In the genomic region with DNA sequence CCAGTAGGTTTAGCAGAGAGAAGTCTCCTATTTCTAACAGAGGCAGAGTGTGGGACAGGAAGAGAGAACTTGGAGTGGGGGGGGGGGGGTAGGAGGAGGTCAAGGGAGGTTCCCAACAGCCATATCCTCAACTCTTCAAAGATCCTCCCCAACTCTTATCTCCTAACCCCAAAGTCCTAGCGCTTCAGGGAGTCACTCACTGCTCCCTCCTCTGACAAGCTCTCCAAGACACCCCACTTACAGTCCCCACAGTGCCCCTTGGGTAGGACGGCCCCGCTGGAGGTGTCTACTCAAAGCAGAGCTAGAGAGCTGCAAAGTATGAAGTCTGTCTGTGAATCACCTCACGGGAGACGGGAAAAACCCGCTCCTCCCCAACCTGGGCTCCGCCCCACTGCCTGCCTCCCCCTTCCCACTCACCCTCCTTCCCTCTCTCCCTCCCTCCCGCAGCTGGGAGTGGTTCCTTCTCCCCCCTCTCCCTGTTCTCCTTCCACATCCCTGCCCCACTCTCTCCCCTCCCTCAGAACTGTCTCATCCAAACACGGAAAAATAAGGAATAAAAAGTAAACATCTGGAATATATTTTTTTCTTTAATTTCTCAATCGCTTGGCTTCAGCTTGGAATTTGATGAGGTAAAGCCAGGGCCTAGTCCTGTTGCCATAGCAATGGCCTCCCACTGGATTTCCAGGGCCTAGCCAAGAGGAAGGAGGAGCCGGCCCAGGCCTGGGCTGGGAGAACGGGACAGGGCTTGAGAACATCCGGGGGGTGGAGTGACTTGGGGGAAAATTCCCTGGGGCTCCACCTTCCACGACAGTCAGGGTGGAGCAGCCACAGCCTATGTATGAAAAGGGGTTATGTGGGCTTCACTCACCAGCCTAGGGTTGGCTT, we compare ENCODE assay signal across 8 cellular contexts. TPM values are rescaled to one million over a fixed set of nuclear protein-coding genes. Genes with fewer than 3 reads are reported as not detected.
DNase-seq lines count a peak whose midpoint lies in the region; ATAC-seq, FAIRE-seq and TF ChIP-seq lines count a peak whose summit lies in the region.

No MANE protein-coding gene starts in this region.

- H3K4me3 Mint-ChIP-seq in natural killer cell (peak overlapping the region; percentile 91), chondrocyte (ENCODE audit: unreplicated experiment) (peak overlapping the region; percentile 87)
- H3K4me3 Mint-ChIP-seq in natural killer cell treated with Interleukin-12 subunit alpha and Interleukin-12 subunit beta and Interleukin-15 and Interleukin-18, amount 100 ng/mL, for 72 hours, result no peak overlapping the region

- H3K4me3 ChIP-seq in kidney (ENCODE audit: low read length in 2 of 2) (peak overlapping the region; percentile 53 to 70), small intestine (ENCODE audit: low read depth in 1 of 2, low read length in 2 of 2) (peak overlapping the region in 1 of 2 donors; percentile 25)

- H3K9me3 Mint-ChIP-seq in natural killer cell (no peaks in the 10 kb centered on the region), chondrocyte (ENCODE audit: low read depth) (no peaks in the 10 kb centered on the region)
- H3K9me3 Mint-ChIP-seq in natural killer cell treated with Interleukin-12 subunit alpha and Interleukin-12 subunit beta and Interleukin-15 and Interleukin-18, amount 100 ng/mL, for 72 hours, result no peaks in the 10 kb centered on the region

- intact Hi-C loops in natural killer cell (cut with micrococcal nuclease), result no loop called here
- intact Hi-C loops in kidney (cut with DNase I), result no loop called here

- peak overlapping the region; percentile 87 to 96 for H3K27ac ChIP-seq in kidney (ENCODE audit: low read depth in 2 of 2, low read length in 2 of 2)
- H3K27ac ChIP-seq in small intestine (ENCODE audit: low read depth in 1 of 2, low read length in 1 of 2), result peak overlapping the region; percentile 64 to 87

- H3K4me1 ChIP-seq in kidney (ENCODE audit: control insufficient read depth in 1 of 2, insufficient read depth in 1 of 2, low read depth in 1 of 2, low read length in 2 of 2) (peaks cover 26 to 35% of the 10 kb centered on the region in 2 donors), small intestine (ENCODE audit: control insufficient read depth in 2 of 2, insufficient read depth in 1 of 2, low read depth in 1 of 2, low read length in 1 of 2) (peaks cover 6 to 14% of the 10 kb centered on the region in 2 donors)

- 7 to 29% (median 22%) methylated on average over 14 of the region's 14 CpGs for WGBS in small intestine, 3 donors

- H3K36me3 ChIP-seq in kidney (ENCODE audit: control insufficient read depth in 1 of 2, insufficient read depth in 2 of 2, low read length in 2 of 2), result peaks cover 9 to 13% of the 10 kb centered on the region in 2 donors
- peaks cover 5 to 8% of the 10 kb centered on the region in 2 donors for H3K36me3 ChIP-seq in small intestine (ENCODE audit: control insufficient read depth in 2 of 2, insufficient read depth in 2 of 2, low read length in 2 of 2)

- H3K27ac Mint-ChIP-seq in natural killer cell (peak overlapping the region; percentile 69 to 96), chondrocyte (ENCODE audit: unreplicated experiment) (peak overlapping the region; percentile 99)
- H3K27ac Mint-ChIP-seq in natural killer cell treated with Interleukin-12 subunit alpha and Interleukin-12 subunit beta and Interleukin-15 and Interleukin-18, amount 100 ng/mL, for 72 hours, result no peak overlapping the region

- DNase-seq in natural killer cell, result no peak
- no peak for DNase-seq in natural killer cell treated with Interleukin-12 subunit alpha and Interleukin-12 subunit beta and Interleukin-15 and Interleukin-18, amount 100 ng/mL, for 72 hours (ENCODE audit: low spot score)
- peak; percentile 65 for DNase-seq in NCI-H748 (lab: John Stamatoyannopoulos, UW; ENCODE audit: unreplicated experiment)
- no peak for DNase-seq in chondrocyte (ENCODE audit: low spot score)
- peak; percentile 98 for DNase-seq in kidney
- peak; percentile 73 for DNase-seq in small intestine
- DNase-seq in SHP77 treated with DMSO at 0.1 percent for 48 hours (lab: John Stamatoyannopoulos, UW), result no peak
- no peak for DNase-seq in central memory CD4-positive, alpha-beta T cell

- no peak for FAIRE-seq in kidney (lab: Jason Lieb, UNC)
- no peak for FAIRE-seq in small intestine (lab: Jason Lieb, UNC)

- no peak for TF ChIP-seq CTCF in natural killer cell (IDR thresholded peaks at IDR 0.05)
- TF ChIP-seq CTCF in chondrocyte (IDR thresholded peaks at IDR 0.05), result no peak
- no peak for TF ChIP-seq CTCF in kidney (IDR thresholded peaks at IDR 0.05; ENCODE audit: borderline replicate concordance, extremely low read depth, insufficient read depth)

- no peak for ATAC-seq in natural killer cell
- no peak for ATAC-seq in natural killer cell treated with Interleukin-12 subunit alpha and Interleukin-12 subunit beta and Interleukin-15 and Interleukin-18, amount 100 ng/mL, for 72 hours

- H3K9me3 ChIP-seq in kidney (ENCODE audit: control insufficient read depth in 1 of 2, low read length in 2 of 2), result no peaks in the 10 kb centered on the region
- no peaks in the 10 kb centered on the region for H3K9me3 ChIP-seq in small intestine (ENCODE audit: control insufficient read depth, low read depth)

- peaks cover 10 to 35% of the 10 kb centered on the region in 2 donors for H3K4me1 Mint-ChIP-seq in natural killer cell
- H3K4me1 Mint-ChIP-seq in natural killer cell treated with Interleukin-12 subunit alpha and Interleukin-12 subunit beta and Interleukin-15 and Interleukin-18, amount 100 ng/mL, for 72 hours (ENCODE audit: low read depth in 2 of 2), result peaks cover 20 to 25% of the 10 kb centered on the region in 2 donors
- peaks cover 67% of the 10 kb centered on the region for H3K4me1 Mint-ChIP-seq in chondrocyte (ENCODE audit: low read depth)

- peak overlapping the region; percentile 72 to 79 for H3K9ac ChIP-seq in kidney (ENCODE audit: low read length in 2 of 2)

- H3K27me3 ChIP-seq in small intestine (ENCODE audit: control insufficient read depth in 2 of 2, insufficient read depth in 2 of 2, low read length in 2 of 2), result no peaks in the 10 kb centered on the region

- H3K27me3 Mint-ChIP-seq in natural killer cell (ENCODE audit: low read depth in 2 of 2) (no peaks in the 10 kb centered on the region), chondrocyte (ENCODE audit: low read depth) (no peaks in the 10 kb centered on the region)
- H3K27me3 Mint-ChIP-seq in natural killer cell treated with Interleukin-12 subunit alpha and Interleukin-12 subunit beta and Interleukin-15 and Interleukin-18, amount 100 ng/mL, for 72 hours, result no peaks in the 10 kb centered on the region

- peaks cover 5% of the 10 kb centered on the region for H3K36me3 Mint-ChIP-seq in natural killer cell
- peaks cover 9% of the 10 kb centered on the region for H3K36me3 Mint-ChIP-seq in natural killer cell treated with Interleukin-12 subunit alpha and Interleukin-12 subunit beta and Interleukin-15 and Interleukin-18, amount 100 ng/mL, for 72 hours
- H3K36me3 Mint-ChIP-seq in chondrocyte (ENCODE audit: low read depth), result peaks cover 30% of the 10 kb centered on the region

RNA-seq across cellular contexts. Expression of a gene that starts 2.5 kb away (rescaled TPM):
- total RNA-seq in natural killer cell, result 1 to 10 TPM; 4.3 to 9.3 (median 7.5) TPM
- 1 to 10 TPM; 3.0 to 3.2 TPM for total RNA-seq in natural killer cell treated with Interleukin-12 subunit alpha and Interleukin-12 subunit beta and Interleukin-15 and Interleukin-18, amount 100 ng/mL, for 72 hours
- total RNA-seq in chondrocyte, result 112 to 181 TPM (median 164 TPM) in 3 replicates
- 206 TPM for total RNA-seq in kidney
- 53.3 TPM for polyA plus RNA-seq in kidney (ENCODE audit: insufficient read depth, low read depth, low replicate concordance)
- polyA plus RNA-seq in small intestine, result 100 to 1,000 TPM in 1 of 3 donors, 10 to 100 TPM in 2; 72.1 to 178 (median 98.4) TPM

RNA-seq across cellular contexts. Expression of a gene that starts 13.5 kb away (rescaled TPM):
- total RNA-seq in natural killer cell (10 to 100 TPM; 45.5 to 50.0 (median 47.1) TPM), chondrocyte (56.8 to 76.3 TPM (median 58.8 TPM) in 3 replicates), kidney (78.5 TPM)
- 100 to 1,000 TPM; 143 to 210 TPM for total RNA-seq in natural killer cell treated with Interleukin-12 subunit alpha and Interleukin-12 subunit beta and Interleukin-15 and Interleukin-18, amount 100 ng/mL, for 72 hours
- polyA plus RNA-seq in kidney (ENCODE audit: insufficient read depth, low read depth, low replicate concordance) (44.5 TPM), small intestine (10 to 100 TPM; 32.4 to 92.0 (median 35.4) TPM)

RNA-seq across cellular contexts. Expression of a gene that starts 15.9 kb away (rescaled TPM):
- total RNA-seq in natural killer cell, result not detected
- not detected for total RNA-seq in natural killer cell treated with Interleukin-12 subunit alpha and Interleukin-12 subunit beta and Interleukin-15 and Interleukin-18, amount 100 ng/mL, for 72 hours
- not detected in 3 replicates for total RNA-seq in chondrocyte
- not detected for total RNA-seq in kidney
- not detected for polyA plus RNA-seq in kidney (ENCODE audit: insufficient read depth, low read depth, low replicate concordance)
- under 1 TPM in 1 of 3 donors, not detected in 2; 0.46 TPM for polyA plus RNA-seq in small intestine

RNA-seq across cellular contexts. Expression of a gene that starts 58.7 kb away (rescaled TPM):
- total RNA-seq in natural killer cell, result not detected
- not detected for total RNA-seq in natural killer cell treated with Interleukin-12 subunit alpha and Interleukin-12 subunit beta and Interleukin-15 and Interleukin-18, amount 100 ng/mL, for 72 hours
- total RNA-seq in chondrocyte, result not detected in 3 replicates
- total RNA-seq in kidney, result not detected
- not detected for polyA plus RNA-seq in kidney (ENCODE audit: insufficient read depth, low read depth, low replicate concordance)
- not detected for polyA plus RNA-seq in small intestine

Comparison
In these comparisons a context has a peak if more than half of its experiments do, and no peak if none do; other contexts are left out.
1. H3K27ac Mint-ChIP-seq: peak in natural killer cell (2 of 2) and chondrocyte (single experiment); none in natural killer cell treated with Interleukin-12 subunit alpha and Interleukin-12 subunit beta and Interleukin-15 and Interleukin-18, amount 100 ng/mL, for 72 hours (0 of 2).
2. DNase-seq: peak in NCI-H748 (single experiment), kidney (single experiment) and small intestine (single experiment); none in natural killer cell (single experiment), natural killer cell treated with Interleukin-12 subunit alpha and Interleukin-12 subunit beta and Interleukin-15 and Interleukin-18, amount 100 ng/mL, for 72 hours (single experiment), chondrocyte (single experiment), SHP77 treated with DMSO at 0.1 percent for 48 hours (single experiment) and central memory CD4-positive, alpha-beta T cell (single experiment).
3. RNA of a gene that starts 2.5 kb away (total RNA-seq): 206 TPM in kidney (single experiment) and 112 to 181 TPM in chondrocyte; 4.3 to 9.3 TPM in natural killer cell and 3.0 to 3.2 TPM in natural killer cell treated with Interleukin-12 subunit alpha and Interleukin-12 subunit beta and Interleukin-15 and Interleukin-18, amount 100 ng/mL, for 72 hours; every median in the first group is over 10 times any median in the second.